Comparison of ENCODE assay signal across 8 cellular contexts in genomic region chr22:17171016-17171312, GRCh38. TPM values are rescaled to one million over a fixed set of nuclear protein-coding genes. Genes with fewer than 3 reads are reported as not detected.
DNase-seq lines count a peak whose midpoint lies in the region; ATAC-seq, FAIRE-seq and TF ChIP-seq lines count a peak whose summit lies in the region.

No MANE protein-coding gene starts in this region.

- H3K4me3 ChIP-seq in kidney (ENCODE audit: low read length in 2 of 2) (peak overlapping the region; percentile 66 to 68), testis (peak overlapping the region; percentile 61 to 78)

- 12 to 21% methylated on average over 6 of the region's 6 CpGs for WGBS in testis, 2 donors

- no peak for DNase-seq in activated CD8-positive, alpha-beta memory T cell treated with anti-CD3 and anti-CD28 coated beads, Interleukin-2, amount 10 ng/mL, durations not matched to agents 7 days and 5 days
- no peak for DNase-seq in activated CD8-positive, alpha-beta memory T cell treated with anti-CD3 and anti-CD28 coated beads, Interleukin-2, amount 50 U/mL, for 48 hours
- DNase-seq in activated naive CD8-positive, alpha-beta T cell treated with anti-CD3 and anti-CD28 coated beads for 36 hours: no peak
- no peak for DNase-seq in kidney
- DNase-seq in testis: no peak
- DNase-seq in UCSD-AML1 (lab: John Stamatoyannopoulos, UW; ENCODE audit: unreplicated experiment): no peak
- no peak for DNase-seq in 8988T

- no peaks in the 10 kb centered on the region for H3K9me3 ChIP-seq in kidney (ENCODE audit: control insufficient read depth in 1 of 2, low read length in 2 of 2)
- no peaks in the 10 kb centered on the region for H3K9me3 ChIP-seq in testis

- CTCF ChIA-PET in activated CD8-positive, alpha-beta memory T cell treated with anti-CD3 and anti-CD28 coated beads, Interleukin-2, amount 10 ng/mL, durations not matched to agents 7 days and 5 days (lab: Charles Lee): interaction anchor here (0.6 to 5.6 kb wide), 48 partner anchors 11 to 570 kb away, joined by 3 to 93 read pairs (median 6); partner anchors contain the start of genes ADA2, HDHD5 and IL17RA

- ATAC-seq in activated CD8-positive, alpha-beta memory T cell treated with anti-CD3 and anti-CD28 coated beads, Interleukin-2, amount 10 ng/mL, durations not matched to agents 7 days and 5 days: no peak
- ATAC-seq in HG02852 (IDR thresholded peaks at IDR 0.05; ENCODE audit: unreplicated experiment): no peak

- H3K27me3 Mint-ChIP-seq in activated CD8-positive, alpha-beta memory T cell treated with anti-CD3 and anti-CD28 coated beads, Interleukin-2, amount 10 ng/mL, durations not matched to agents 7 days and 5 days: peaks cover 7% of the 10 kb centered on the region
- H3K27me3 Mint-ChIP-seq in activated naive CD8-positive, alpha-beta T cell treated with anti-CD3 and anti-CD28 coated beads for 36 hours: no peaks in the 10 kb centered on the region

- H3K9me3 Mint-ChIP-seq in activated CD8-positive, alpha-beta memory T cell treated with anti-CD3 and anti-CD28 coated beads, Interleukin-2, amount 10 ng/mL, durations not matched to agents 7 days and 5 days (ENCODE audit: low read depth): no peaks in the 10 kb centered on the region
- no peaks in the 10 kb centered on the region for H3K9me3 Mint-ChIP-seq in activated naive CD8-positive, alpha-beta T cell treated with anti-CD3 and anti-CD28 coated beads for 36 hours

- H3K9ac ChIP-seq in kidney (ENCODE audit: low read length in 2 of 2): peak overlapping the region; percentile 43 to 88

- intact Hi-C loops in kidney (cut with DNase I): no loop called here
- intact Hi-C loops in testis (cut with DNase I; ENCODE audit: low total_unique reads): loop anchor here (10.0 kb wide), 1 partner anchor 324 kb away; no protein-coding TSS in a partner anchor

- TF ChIP-seq CTCF in kidney (IDR thresholded peaks at IDR 0.05; ENCODE audit: borderline replicate concordance, extremely low read depth, insufficient read depth): no peak
- TF ChIP-seq CTCF in testis (IDR thresholded peaks at IDR 0.05): no peak

- peaks cover 7% of the 10 kb centered on the region for H3K4me1 Mint-ChIP-seq in activated CD8-positive, alpha-beta memory T cell treated with anti-CD3 and anti-CD28 coated beads, Interleukin-2, amount 10 ng/mL, durations not matched to agents 7 days and 5 days
- peaks cover 6% of the 10 kb centered on the region for H3K4me1 Mint-ChIP-seq in activated naive CD8-positive, alpha-beta T cell treated with anti-CD3 and anti-CD28 coated beads for 36 hours

- H3K27ac Mint-ChIP-seq in activated CD8-positive, alpha-beta memory T cell treated with anti-CD3 and anti-CD28 coated beads, Interleukin-2, amount 10 ng/mL, durations not matched to agents 7 days and 5 days: peak overlapping the region; percentile 80
- H3K27ac Mint-ChIP-seq in activated naive CD8-positive, alpha-beta T cell treated with anti-CD3 and anti-CD28 coated beads for 36 hours: peak overlapping the region; percentile 80

- H3K27ac ChIP-seq in kidney (ENCODE audit: low read depth in 2 of 2, low read length in 2 of 2) (peak overlapping the region; percentile 93 to 95), testis (peak overlapping the region; percentile 65 to 75)

- H3K4me1 ChIP-seq in kidney (ENCODE audit: control insufficient read depth in 1 of 2, insufficient read depth in 1 of 2, low read depth in 1 of 2, low read length in 2 of 2): peaks cover 3 to 7% of the 10 kb centered on the region in 2 donors
- H3K4me1 ChIP-seq in testis: peaks cover 9% of the 10 kb centered on the region

- H3K4me3 Mint-ChIP-seq in activated CD8-positive, alpha-beta memory T cell treated with anti-CD3 and anti-CD28 coated beads, Interleukin-2, amount 10 ng/mL, durations not matched to agents 7 days and 5 days: peak overlapping the region; percentile 78
- peak overlapping the region; percentile 77 for H3K4me3 Mint-ChIP-seq in activated naive CD8-positive, alpha-beta T cell treated with anti-CD3 and anti-CD28 coated beads for 36 hours

- FAIRE-seq in kidney (lab: Jason Lieb, UNC): no peak

- H3K36me3 ChIP-seq in kidney (ENCODE audit: control insufficient read depth in 1 of 2, insufficient read depth in 2 of 2, low read length in 2 of 2) (no peaks in the 10 kb centered on the region), testis (ENCODE audit: low read depth, missing control alignments) (no peaks in the 10 kb centered on the region)

- no peaks in the 10 kb centered on the region for H3K36me3 Mint-ChIP-seq in activated CD8-positive, alpha-beta memory T cell treated with anti-CD3 and anti-CD28 coated beads, Interleukin-2, amount 10 ng/mL, durations not matched to agents 7 days and 5 days
- H3K36me3 Mint-ChIP-seq in activated naive CD8-positive, alpha-beta T cell treated with anti-CD3 and anti-CD28 coated beads for 36 hours: no peaks in the 10 kb centered on the region

- no peak for TF ChIP-seq POLR2A in testis (IDR thresholded peaks at IDR 0.05)

- no peaks in the 10 kb centered on the region for H3K27me3 ChIP-seq in testis

RNA-seq across cellular contexts. Expression of gene HDHD5, which starts 11.9 kb away (rescaled TPM):
- total RNA-seq in activated CD8-positive, alpha-beta memory T cell treated with anti-CD3 and anti-CD28 coated beads, Interleukin-2, amount 10 ng/mL, durations not matched to agents 7 days and 5 days: 10 to 100 TPM; 23.8 to 31.6 TPM
- 10 to 100 TPM; 54.9 to 64.8 TPM for total RNA-seq in activated naive CD8-positive, alpha-beta T cell treated with anti-CD3 and anti-CD28 coated beads for 36 hours
- total RNA-seq in kidney (27.5 TPM), testis (10 to 100 TPM; 41.5 to 46.3 TPM)
- polyA plus RNA-seq in kidney (ENCODE audit: insufficient read depth, low read depth, low replicate concordance) (39.8 TPM), testis (ENCODE audit: insufficient read depth, low read depth, low replicate concordance) (34.0 TPM)

RNA-seq across cellular contexts. Expression of gene ADA2, which starts 48.3 kb away (rescaled TPM):
- total RNA-seq in activated CD8-positive, alpha-beta memory T cell treated with anti-CD3 and anti-CD28 coated beads, Interleukin-2, amount 10 ng/mL, durations not matched to agents 7 days and 5 days: 10 to 100 TPM; 39.4 to 51.3 TPM
- 1 to 10 TPM; 7.0 to 7.1 TPM for total RNA-seq in activated naive CD8-positive, alpha-beta T cell treated with anti-CD3 and anti-CD28 coated beads for 36 hours
- total RNA-seq in kidney (26.8 TPM), testis (10 to 100 TPM; 36.9 to 42.9 TPM)
- polyA plus RNA-seq in kidney (ENCODE audit: insufficient read depth, low read depth, low replicate concordance) (33.2 TPM), testis (ENCODE audit: insufficient read depth, low read depth, low replicate concordance) (38.0 TPM)

RNA-seq across cellular contexts. Expression of gene TMEM121B, which starts 49.8 kb away (rescaled TPM):
- not detected for total RNA-seq in activated CD8-positive, alpha-beta memory T cell treated with anti-CD3 and anti-CD28 coated beads, Interleukin-2, amount 10 ng/mL, durations not matched to agents 7 days and 5 days
- total RNA-seq in activated naive CD8-positive, alpha-beta T cell treated with anti-CD3 and anti-CD28 coated beads for 36 hours: under 1 TPM; 0.27 to 0.36 TPM
- total RNA-seq in kidney (1.2 TPM), testis (1 to 10 TPM; 2.9 to 3.3 TPM)
- polyA plus RNA-seq in kidney (ENCODE audit: insufficient read depth, low read depth, low replicate concordance) (0.19 TPM), testis (ENCODE audit: insufficient read depth, low read depth, low replicate concordance) (2.2 TPM)
